Comparison of ENCODE assay signal across 12 cellular contexts in genomic region chr5:175246242-175246891, GRCh38.
DNase-seq lines count a peak whose midpoint lies in the region; ATAC-seq and TF ChIP-seq lines count a peak whose summit lies in the region.
"Had no signal": no experiment of that assay in that cellular context is flagged by ENCODE, and none has a peak within 500 bp of the region (broad histone marks: within the 10 kb centered on the region; RNA-seq: fewer than 3 reads in every experiment).

No MANE protein-coding gene starts in this region.

- no peaks in the 10 kb centered on the region for H3K36me3 Mint-ChIP-seq in activated naive CD8-positive, alpha-beta T cell treated with anti-CD3 and anti-CD28 coated beads, Interleukin-2, amount 50 U/mL, for 24 hours (ENCODE audit: low read depth)
- no peaks in the 10 kb centered on the region for H3K36me3 Mint-ChIP-seq in CD8-positive, alpha-beta T cell

- no peak for TF ChIP-seq CTCF in CD8-positive, alpha-beta T cell (IDR thresholded peaks at IDR 0.05)

- H3K9me3 ChIP-seq in aorta (ENCODE audit: control insufficient read depth, low read length), result no peaks in the 10 kb centered on the region
- no peaks in the 10 kb centered on the region for H3K9me3 ChIP-seq in CD8-positive, alpha-beta T cell (ENCODE audit: low read length)
- H3K9me3 ChIP-seq: pancreas, upper lobe of left lung had no signal

- intact Hi-C loops in aorta (cut with DNase I), result no loop called here
- intact Hi-C loops in CD8-positive, alpha-beta T cell (cut with DNase I, micrococcal nuclease), result no loop called here

- peaks cover 36% of the 10 kb centered on the region for H3K27me3 Mint-ChIP-seq in activated naive CD8-positive, alpha-beta T cell treated with anti-CD3 and anti-CD28 coated beads, Interleukin-2, amount 50 U/mL, for 24 hours
- peaks cover 26% of the 10 kb centered on the region for H3K27me3 Mint-ChIP-seq in CD8-positive, alpha-beta T cell (ENCODE audit: low read depth)

- DNase-seq in stimulated activated naive CD4-positive, alpha-beta T cell treated with Interleukin-2 at 50 U/mL for 16 hours (lab: John Stamatoyannopoulos, UW), result peak; percentile 1
- no peak for DNase-seq in stimulated activated naive CD4-positive, alpha-beta T cell (lab: John Stamatoyannopoulos, UW)
- DNase-seq in activated naive CD8-positive, alpha-beta T cell treated with anti-CD3 and anti-CD28 coated beads, Interleukin-2, amount 50 U/mL, for 24 hours, result peak; percentile 39
- DNase-seq in kidney tubule cell (ENCODE audit: low spot score) (peak; percentile 98), aorta (peak; percentile 90 to 91), midbrain (lab: John Stamatoyannopoulos, UW) (no peak), H7 (no peak)
- DNase-seq in CD8-positive, alpha-beta T cell, result no peak
- DNase-seq: NCI-H1417 treated with DMSO at 0.1 percent for 48 hours, T-helper 9 cell, upper lobe of left lung had no signal

- peaks cover 19% of the 10 kb centered on the region for H3K4me1 Mint-ChIP-seq in activated naive CD8-positive, alpha-beta T cell treated with anti-CD3 and anti-CD28 coated beads, Interleukin-2, amount 50 U/mL, for 24 hours
- H3K4me1 Mint-ChIP-seq in CD8-positive, alpha-beta T cell (ENCODE audit: low read depth), result no peaks in the 10 kb centered on the region

- H3K27ac Mint-ChIP-seq in activated naive CD8-positive, alpha-beta T cell treated with anti-CD3 and anti-CD28 coated beads, Interleukin-2, amount 50 U/mL, for 24 hours, result no peak overlapping the region
- H3K27ac Mint-ChIP-seq in CD8-positive, alpha-beta T cell, result no peak overlapping the region

- 11 to 12% methylated on average over 8 of the region's 8 CpGs for WGBS in aorta, 2 donors

- peaks cover 0 to 2% of the 10 kb centered on the region in 2 donors for H3K4me1 ChIP-seq in aorta (ENCODE audit: control insufficient read depth in 1 of 2, insufficient read depth in 2 of 2, low read length in 2 of 2)
- H3K4me1 ChIP-seq in CD8-positive, alpha-beta T cell (ENCODE audit: insufficient read depth, low read length), result no peaks in the 10 kb centered on the region
- H3K4me1 ChIP-seq: pancreas, upper lobe of left lung had no signal

- ATAC-seq in activated naive CD8-positive, alpha-beta T cell treated with anti-CD3 and anti-CD28 coated beads, Interleukin-2, amount 50 U/mL, for 24 hours, result peak; percentile 94
- peak; percentile 83 for ATAC-seq in aorta (ENCODE audit: low FRiP score)
- no peak for ATAC-seq in CD8-positive, alpha-beta T cell

- no peaks in the 10 kb centered on the region for H3K27me3 ChIP-seq in aorta (ENCODE audit: control insufficient read depth in 1 of 2, insufficient read depth in 2 of 2, low read length in 1 of 2)
- H3K27me3 ChIP-seq in CD8-positive, alpha-beta T cell (ENCODE audit: insufficient read depth, low read length), result no peaks in the 10 kb centered on the region
- no peaks in the 10 kb centered on the region; the same call in 1 of the 2 replicates for H3K27me3 ChIP-seq in H7 (ENCODE audit: control insufficient read depth, insufficient read depth, low read length)
- H3K27me3 ChIP-seq: pancreas, upper lobe of left lung had no signal

- H3K27ac ChIP-seq in aorta (ENCODE audit: low read depth in 1 of 2, low read length in 2 of 2), result peak overlapping the region in 1 of 2 donors; percentile 22
- H3K27ac ChIP-seq in CD8-positive, alpha-beta T cell (ENCODE audit: low read depth, low read length), result no peak overlapping the region
- H3K27ac ChIP-seq: pancreas, upper lobe of left lung had no signal

- POLR2A ChIA-PET in CD8-positive, alpha-beta T cell (lab: Charles Lee), result no interaction called here

- CTCF ChIA-PET in CD8-positive, alpha-beta T cell (lab: Charles Lee), result no interaction called here

- no peak overlapping the region for H3K4me3 Mint-ChIP-seq in activated naive CD8-positive, alpha-beta T cell treated with anti-CD3 and anti-CD28 coated beads, Interleukin-2, amount 50 U/mL, for 24 hours
- H3K4me3 Mint-ChIP-seq in CD8-positive, alpha-beta T cell, result no peak overlapping the region

- H3K4me3 ChIP-seq in aorta (ENCODE audit: low read length in 2 of 2) (no peak overlapping the region), H7 (ENCODE audit: insufficient read depth, low read depth, low read length) (no peak overlapping the region)
- no peak overlapping the region for H3K4me3 ChIP-seq in CD8-positive, alpha-beta T cell (ENCODE audit: low read depth, low read length)
- H3K4me3 ChIP-seq: pancreas, upper lobe of left lung had no signal

- H3K36me3 ChIP-seq in aorta (ENCODE audit: control insufficient read depth in 1 of 2, insufficient read depth in 2 of 2, low read length in 1 of 2) (no peaks in the 10 kb centered on the region), H7 (replicated peaks; ENCODE audit: control insufficient read depth, insufficient read depth, low read length) (no peaks in the 10 kb centered on the region)
- H3K36me3 ChIP-seq in CD8-positive, alpha-beta T cell (ENCODE audit: insufficient read depth, low read length), result no peaks in the 10 kb centered on the region
- H3K36me3 ChIP-seq: pancreas, upper lobe of left lung had no signal

- no peaks in the 10 kb centered on the region for H3K9me3 Mint-ChIP-seq in activated naive CD8-positive, alpha-beta T cell treated with anti-CD3 and anti-CD28 coated beads, Interleukin-2, amount 50 U/mL, for 24 hours
- no peaks in the 10 kb centered on the region for H3K9me3 Mint-ChIP-seq in CD8-positive, alpha-beta T cell

Comparison
In these comparisons a context has a peak if more than half of its experiments do, and no peak if none do; other contexts are left out.
1. DNase-seq: peak in stimulated activated naive CD4-positive, alpha-beta T cell treated with Interleukin-2 at 50 U/mL for 16 hours (single experiment), activated naive CD8-positive, alpha-beta T cell treated with anti-CD3 and anti-CD28 coated beads, Interleukin-2, amount 50 U/mL, for 24 hours (single experiment), kidney tubule cell (single experiment) and aorta (2 of 2); none in stimulated activated naive CD4-positive, alpha-beta T cell (0 of 6), midbrain (single experiment), CD8-positive, alpha-beta T cell (0 of 7) and H7 (single experiment).